In genomic region chr7:47538846-47539311, GRCh38 we compare ENCODE assay signal across 1 cellular context.
TF ChIP-seq lines count a peak whose summit lies in the region.

No MANE protein-coding gene starts in this region.

TF ChIP-seq in HepG2, 621 proteins besides CTCF, POLR2A, EP300 and RAD21 (continued from another document and continues in another):
- TF ChIP-seq ZNF382 (CRISPR knock-in tag; IDR thresholded peaks at IDR 0.05; ENCODE audit: borderline replicate concordance) (no peak), ZFP36 (IDR thresholded peaks at IDR 0.05; ENCODE audit: borderline replicate concordance, low read depth, low read length, partially characterized antibody) (no peak), ZNF704 (CRISPR knock-in tag; IDR thresholded peaks at IDR 0.05; ENCODE audit: borderline replicate concordance) (no peak), ZNF558 (CRISPR knock-in tag; IDR thresholded peaks at IDR 0.05; ENCODE audit: borderline replicate concordance) (no peak), ZNF766 (CRISPR knock-in tag; IDR thresholded peaks at IDR 0.05; ENCODE audit: borderline replicate concordance) (no peak), SRF (IDR thresholded peaks at IDR 0.05; ENCODE audit: low read depth, low read length) (no peak), GMEB1 (CRISPR knock-in tag; IDR thresholded peaks at IDR 0.05; ENCODE audit: borderline replicate concordance) (no peak), REL (CRISPR knock-in tag; conservative IDR thresholded peaks at IDR 0.05) (no peak), ARID4A (CRISPR knock-in tag; IDR thresholded peaks at IDR 0.05; ENCODE audit: borderline replicate concordance) (0 out of 2 replicates have a peak, but pooled peaks have one; percentile 1), SNAI1 (CRISPR knock-in tag; IDR thresholded peaks at IDR 0.05; ENCODE audit: borderline replicate concordance) (no peak), RBM39 (IDR thresholded peaks at IDR 0.05; ENCODE audit: low read depth, low read length, poor library complexity, severe bottlenecking) (no peak), ATM (IDR thresholded peaks at IDR 0.05; ENCODE audit: borderline replicate concordance) (no peak), MAF1 (CRISPR knock-in tag; IDR thresholded peaks at IDR 0.05; ENCODE audit: borderline replicate concordance) (no peak), ZNF234 (CRISPR knock-in tag; conservative IDR thresholded peaks at IDR 0.05) (no peak), ZNF720 (CRISPR knock-in tag; IDR thresholded peaks at IDR 0.05) (no peak), ELF3 (CRISPR knock-in tag; IDR thresholded peaks at IDR 0.05) (peak; percentile 54; the same call in 1 of the 2 replicates), ZNF792 (CRISPR knock-in tag; IDR thresholded peaks at IDR 0.05) (0 out of 2 replicates have a peak, but pooled peaks have one; percentile 23), ZBTB38 (CRISPR knock-in tag; IDR thresholded peaks at IDR 0.05) (no peak; the same call in 1 of the 2 replicates), CEBPZ (IDR thresholded peaks at IDR 0.05; ENCODE audit: low read length) (no peak), GPBP1L1 (CRISPR knock-in tag; IDR thresholded peaks at IDR 0.05) (no peak), FIP1L1 (IDR thresholded peaks at IDR 0.05; ENCODE audit: borderline replicate concordance, insufficient read depth, low read depth, low read length) (no peak), ZFP41 (CRISPR knock-in tag; IDR thresholded peaks at IDR 0.05; ENCODE audit: borderline replicate concordance) (no peak), ZBTB20 (CRISPR knock-in tag; IDR thresholded peaks at IDR 0.05; ENCODE audit: borderline replicate concordance, low read depth) (no peak), ZBTB43 (CRISPR knock-in tag; conservative IDR thresholded peaks at IDR 0.05) (peak; percentile 67; the same call in 1 of the 2 replicates), ZNF562 (CRISPR knock-in tag; IDR thresholded peaks at IDR 0.05; ENCODE audit: borderline replicate concordance) (no peak), ZNF124 (CRISPR knock-in tag; IDR thresholded peaks at IDR 0.05) (no peak), TFE3 (CRISPR knock-in tag; IDR thresholded peaks at IDR 0.05) (no peak), ZNF136 (CRISPR knock-in tag; IDR thresholded peaks at IDR 0.05; ENCODE audit: low read depth) (no peak), SP5 (CRISPR knock-in tag; IDR thresholded peaks at IDR 0.05; ENCODE audit: borderline replicate concordance, low read depth) (peak; percentile 64), SNAPC5 (CRISPR knock-in tag; IDR thresholded peaks at IDR 0.05; ENCODE audit: borderline replicate concordance) (no peak), KLF15 (CRISPR knock-in tag; IDR thresholded peaks at IDR 0.05; ENCODE audit: borderline replicate concordance) (no peak), EHMT2 (IDR thresholded peaks at IDR 0.05; ENCODE audit: borderline replicate concordance, low read depth, low read length) (no peak), ZNF251 (CRISPR knock-in tag; IDR thresholded peaks at IDR 0.05) (no peak), ZNF816 (CRISPR knock-in tag; IDR thresholded peaks at IDR 0.05; ENCODE audit: borderline replicate concordance) (no peak), ZFP62 (CRISPR knock-in tag; IDR thresholded peaks at IDR 0.05) (no peak), FOXM1 (CRISPR knock-in tag; IDR thresholded peaks at IDR 0.05) (no peak), NR3C1 (CRISPR knock-in tag; IDR thresholded peaks at IDR 0.05) (no peak), JDP2 (CRISPR knock-in tag; IDR thresholded peaks at IDR 0.05; ENCODE audit: borderline replicate concordance) (no peak), ZNF660 (CRISPR knock-in tag; IDR thresholded peaks at IDR 0.05; ENCODE audit: borderline replicate concordance, low read depth) (no peak), MAZ (IDR thresholded peaks at IDR 0.05; ENCODE audit: borderline replicate concordance, low read depth, low read length) (no peak), MAZ (CRISPR knock-in tag; IDR thresholded peaks at IDR 0.05; ENCODE audit: low read depth) (no peak), ASH2L (IDR thresholded peaks at IDR 0.05; ENCODE audit: insufficient read length, low read depth, low read length) (no peak), ZNF121 (CRISPR knock-in tag; IDR thresholded peaks at IDR 0.05) (no peak), CSRNP2 (CRISPR knock-in tag; conservative IDR thresholded peaks at IDR 0.05; ENCODE audit: low read depth) (no peak), IKZF4 (CRISPR knock-in tag; IDR thresholded peaks at IDR 0.05; ENCODE audit: borderline replicate concordance, low read depth, not compliant biosample characterization) (no peak), GATA4 (IDR thresholded peaks at IDR 0.05; ENCODE audit: borderline replicate concordance, low read depth) (no peak), MXI1 (IDR thresholded peaks at IDR 0.05; ENCODE audit: borderline replicate concordance, low read depth, low read length) (peak; percentile 51; the same call in 1 of the 3 replicates), KLF16 (CRISPR knock-in tag; IDR thresholded peaks at IDR 0.05) (no peak; a peak in 1 of 4 replicates), ZC3H13 (CRISPR knock-in tag; IDR thresholded peaks at IDR 0.05) (no peak)
